Comparison of ENCODE assay signal across 19 cellular contexts in the genomic region with DNA sequence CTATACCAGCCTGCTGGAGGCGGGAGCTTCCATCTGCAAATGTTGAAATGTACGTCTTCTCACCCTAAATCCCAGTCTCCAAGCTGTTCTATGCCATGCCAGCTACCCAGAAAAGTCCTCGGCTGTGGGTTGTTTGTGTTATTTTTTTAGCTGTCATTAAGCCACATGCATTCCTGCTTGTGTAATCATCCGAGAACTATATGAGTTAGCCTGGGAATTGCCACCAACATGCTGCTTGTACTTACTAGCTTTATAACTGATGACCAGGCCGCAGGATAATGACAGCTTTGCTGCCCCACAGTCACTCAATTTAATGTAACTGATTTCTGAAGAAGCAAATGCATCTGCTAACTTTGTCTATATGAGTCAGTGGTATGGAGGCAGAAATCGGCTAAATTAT.
DNase-seq lines count a peak whose midpoint lies in the region; ATAC-seq, FAIRE-seq and TF ChIP-seq lines count a peak whose summit lies in the region.
"Had no signal": no experiment of that assay in that cellular context is flagged by ENCODE, and none has a peak within 500 bp of the region (broad histone marks: within the 10 kb centered on the region; RNA-seq: fewer than 3 reads in every experiment).

No MANE protein-coding gene starts in this region.

- H2BK120ac ChIP-seq in IMR-90 (ENCODE audit: low read depth, low read length), result no peak overlapping the region

- ATAC-seq in IMR-90 (ENCODE audit: low read depth) (peak; percentile 70), HG03520 (IDR thresholded peaks at IDR 0.05; ENCODE audit: unreplicated experiment) (no peak), GM19023 (IDR thresholded peaks at IDR 0.05; ENCODE audit: unreplicated experiment) (no peak), GM21447 (IDR thresholded peaks at IDR 0.05; ENCODE audit: unreplicated experiment) (no peak)
- ATAC-seq: Right ventricle myocardium inferior had no signal

- H3K4me3 Mint-ChIP-seq in astrocyte (ENCODE audit: unreplicated experiment), result no peak overlapping the region
- H3K4me3 Mint-ChIP-seq: activated naive CD8-positive, alpha-beta T cell treated with anti-CD3 and anti-CD28 coated beads, Interleukin-2, amount 10 ng/mL, durations not matched to agents 7 days and 5 days had no signal

- no peak overlapping the region for H2BK5ac ChIP-seq in IMR-90 (ENCODE audit: low read depth, low read length, poor library complexity, severe bottlenecking)

- no peak overlapping the region for H2AK5ac ChIP-seq in IMR-90 (ENCODE audit: low read depth, low read length)

- H4K20me1 ChIP-seq in IMR-90 (ENCODE audit: insufficient read depth, low read length) (no peaks in the 10 kb centered on the region), astrocyte (ENCODE audit: insufficient read depth, low read length) (no peaks in the 10 kb centered on the region)

- H3K9me3 ChIP-seq in IMR-90 (ENCODE audit: control insufficient read depth, insufficient read depth, low read length) (no peaks in the 10 kb centered on the region), astrocyte (ENCODE audit: insufficient read depth, low read depth, low read length) (no peaks in the 10 kb centered on the region), tibial artery (no peaks in the 10 kb centered on the region)

- H3K4me1 ChIP-seq in IMR-90 (ENCODE audit: control insufficient read depth, insufficient read depth, low read length) (no peaks in the 10 kb centered on the region), astrocyte (ENCODE audit: insufficient read depth, low read length) (peaks cover 5% of the 10 kb centered on the region), tibial artery (no peaks in the 10 kb centered on the region)

- no peak overlapping the region for H4K5ac ChIP-seq in IMR-90 (ENCODE audit: low read depth, low read length)

- no peak overlapping the region for H4K8ac ChIP-seq in IMR-90 (ENCODE audit: low read depth in 2 of 2, low read length in 2 of 2)

- H3K79me2 ChIP-seq in astrocyte (ENCODE audit: insufficient read depth, low read length), result no peaks in the 10 kb centered on the region

- no peaks in the 10 kb centered on the region; the same call in 1 of the 2 replicates for H3K9me1 ChIP-seq in IMR-90 (ENCODE audit: insufficient read depth, low read length)

- BruUV-seq in IMR-90 (replicated peaks; lab: Mats Ljungman, UMichigan), result no TSS peak

- peaks cover 4% of the 10 kb centered on the region for H3K9me3 Mint-ChIP-seq in astrocyte (ENCODE audit: unreplicated experiment)

- no peak overlapping the region for H3K4ac ChIP-seq in IMR-90 (ENCODE audit: low read depth, low read length)

- H2BK20ac ChIP-seq in IMR-90 (ENCODE audit: low read depth, low read length), result no peak overlapping the region

- no peak overlapping the region for H2AK9ac ChIP-seq in IMR-90 (replicated peaks; ENCODE audit: low read depth, low read length, poor library complexity)

- no peak overlapping the region for H3K27ac Mint-ChIP-seq in astrocyte (ENCODE audit: unreplicated experiment)
- H3K27ac Mint-ChIP-seq: activated naive CD8-positive, alpha-beta T cell treated with anti-CD3 and anti-CD28 coated beads, Interleukin-2, amount 10 ng/mL, durations not matched to agents 7 days and 5 days had no signal

- H3K4me3 ChIP-seq in IMR-90 (ENCODE audit: insufficient read depth, low read depth, low read length) (no peak overlapping the region), astrocyte (ENCODE audit: insufficient read depth, low read depth, low read length) (no peak overlapping the region), tibial artery (no peak overlapping the region)

- H3K56ac ChIP-seq in IMR-90 (ENCODE audit: extremely low read depth, insufficient read depth, low read length), result no peak overlapping the region

- no peak for TF ChIP-seq RAD21 in IMR-90 (IDR thresholded peaks at IDR 0.05; ENCODE audit: low read length)

- CTCF ChIA-PET in IMR-90 (lab: Yijun Ruan, JAX), result interaction anchor here (0.5 to 1.0 kb wide), 4 partner anchors 11 to 443 kb away, joined by 4 read pairs; no protein-coding TSS in a partner anchor

- intact Hi-C loops in IMR-90 (cut with micrococcal nuclease) (no loop called here), tibial artery (cut with DNase I; ENCODE audit: low total_unique reads) (no loop called here)

- peak; percentile 86 for FAIRE-seq in astrocyte (lab: Jason Lieb, UNC)
- FAIRE-seq: endothelial cell of umbilical vein, small intestine, urothelium cell line had no signal

- no peak for TF ChIP-seq POLR2A in IMR-90 (IDR thresholded peaks at IDR 0.05; ENCODE audit: low read depth, low read length)

- H3K14ac ChIP-seq in IMR-90 (replicated peaks; ENCODE audit: low read depth, low read length), result no peak overlapping the region

- no peak overlapping the region for H3K18ac ChIP-seq in IMR-90 (ENCODE audit: low read depth, low read length)

- in situ Hi-C loops in IMR-90 (cut with MboI; ENCODE audit: low sequenced_read_pairs), result no loop called here

- POLR2A ChIA-PET in IMR-90 (lab: Charles Lee; ENCODE audit: unreplicated experiment), result no interaction called here

- peaks cover 3% of the 10 kb centered on the region for H3K4me1 Mint-ChIP-seq in astrocyte (ENCODE audit: low read depth, unreplicated experiment)
- H3K4me1 Mint-ChIP-seq: activated naive CD8-positive, alpha-beta T cell treated with anti-CD3 and anti-CD28 coated beads, Interleukin-2, amount 10 ng/mL, durations not matched to agents 7 days and 5 days had no signal

- H3K36me3 Mint-ChIP-seq in astrocyte (ENCODE audit: low read depth, unreplicated experiment), result no peaks in the 10 kb centered on the region
- H3K36me3 Mint-ChIP-seq: activated naive CD8-positive, alpha-beta T cell treated with anti-CD3 and anti-CD28 coated beads, Interleukin-2, amount 10 ng/mL, durations not matched to agents 7 days and 5 days had no signal

- no peak for TF ChIP-seq CTCF in IMR-90 (conservative IDR thresholded peaks at IDR 0.05; ENCODE audit: low read depth, low read length)
- TF ChIP-seq CTCF in astrocyte (IDR thresholded peaks at IDR 0.05; ENCODE audit: insufficient read depth, low read depth, low read length), result no peak
- TF ChIP-seq CTCF in tibial artery (IDR thresholded peaks at IDR 0.05), result no peak

- no peak overlapping the region for H2BK15ac ChIP-seq in IMR-90 (ENCODE audit: low read depth, low read length)

- H3K27ac ChIP-seq in IMR-90 (ENCODE audit: insufficient read depth, low read length) (no peak overlapping the region), astrocyte (ENCODE audit: low read depth, low read length) (no peak overlapping the region), tibial artery (no peak overlapping the region)

- H3K23ac ChIP-seq in IMR-90 (ENCODE audit: low read depth, low read length), result no peak overlapping the region

- no peaks in the 10 kb centered on the region for H3K79me1 ChIP-seq in IMR-90 (ENCODE audit: low read depth in 1 of 2, low read length in 2 of 2)

- peak; percentile 31 for DNase-seq in AG08396 (ENCODE audit: low spot score)
- DNase-seq in IMR-90, result peak; percentile 47
- DNase-seq in astrocyte (ENCODE audit: low read depth), result peak; percentile 70
- DNase-seq in iris pigment epithelial cell (ENCODE audit: low read depth), result peak; percentile 24
- no peak for DNase-seq in tibial artery
- DNase-seq: activated CD4-positive, alpha-beta T cell treated with anti-CD3 and anti-CD28 coated beads, Interleukin-2, amount 50 U/mL, for 1 hour; activated naive CD8-positive, alpha-beta T cell treated with anti-CD3 and anti-CD28 coated beads, Interleukin-2, amount 10 ng/mL, durations not matched to agents 7 days and 5 days; activated T-cell treated with anti-CD3 and anti-CD28 coated beads, Interleukin-2, amount 50 U/mL, for 48 hours; cerebellar nuclear complex; kidney glomerular epithelial cell; NCI-H1048; small intestine; stimulated activated naive CD4-positive, alpha-beta T cell had no signal

- H3K36me3 ChIP-seq in IMR-90 (ENCODE audit: control insufficient read depth, insufficient read depth, low read length) (no peaks in the 10 kb centered on the region), astrocyte (ENCODE audit: insufficient read depth, low read length) (no peaks in the 10 kb centered on the region), tibial artery (no peaks in the 10 kb centered on the region)

- H3K27me3 ChIP-seq in IMR-90 (ENCODE audit: control insufficient read depth, insufficient read depth, low read length) (no peaks in the 10 kb centered on the region), astrocyte (ENCODE audit: insufficient read depth, low read length) (no peaks in the 10 kb centered on the region), tibial artery (no peaks in the 10 kb centered on the region)

- no CpG with 5 or more reads among the region's 6 CpGs for WGBS in IMR-90 (ENCODE audit: extremely low coverage in 2 of 2, insufficient read length in 1 of 2), 2 experiments

- H3K27me3 Mint-ChIP-seq in astrocyte (ENCODE audit: low read depth, unreplicated experiment), result peaks cover 14% of the 10 kb centered on the region
- H3K27me3 Mint-ChIP-seq: activated naive CD8-positive, alpha-beta T cell treated with anti-CD3 and anti-CD28 coated beads, Interleukin-2, amount 10 ng/mL, durations not matched to agents 7 days and 5 days had no signal

- no peak overlapping the region for H4K91ac ChIP-seq in IMR-90 (ENCODE audit: insufficient read depth, low read depth, low read length)

- no peak overlapping the region for H2AFZ ChIP-seq in IMR-90 (replicated peaks; ENCODE audit: low read length, poor library complexity)
- no peak overlapping the region for H2AFZ ChIP-seq in astrocyte (ENCODE audit: low read depth, low read length)

- H3K9ac ChIP-seq in IMR-90 (ENCODE audit: low read depth, low read length) (no peak overlapping the region), astrocyte (ENCODE audit: low read length) (no peak overlapping the region)

- dilution Hi-C loops in IMR-90 (cut with HindIII; ENCODE audit: low sequenced_read_pairs, unreplicated experiment), result no loop called here

- H3K4me2 ChIP-seq in IMR-90 (ENCODE audit: low read depth, low read length) (no peak overlapping the region), astrocyte (ENCODE audit: low read length) (no peak overlapping the region)

TF ChIP-seq in IMR-90, 13 proteins besides CTCF, POLR2A, EP300 and RAD21 (continues in another document):
- TF ChIP-seq MXI1 (IDR thresholded peaks at IDR 0.05; ENCODE audit: borderline replicate concordance, low read depth, low read length) (no peak), MAFK (IDR thresholded peaks at IDR 0.05; ENCODE audit: low read depth, low read length) (no peak), RCOR1 (IDR thresholded peaks at IDR 0.05; ENCODE audit: insufficient replicate concordance, low read length) (no peak), NFE2L2 (IDR thresholded peaks at IDR 0.05; ENCODE audit: low read depth, low read length) (no peak), MAZ (IDR thresholded peaks at IDR 0.05; ENCODE audit: borderline replicate concordance, low read depth, low read length) (no peak), CHD1 (IDR thresholded peaks at IDR 0.05; ENCODE audit: low read depth, low read length) (no peak), SMC3 (IDR thresholded peaks at IDR 0.05; ENCODE audit: low read depth, low read length) (no peak), CEBPB (IDR thresholded peaks at IDR 0.05; ENCODE audit: low read depth, low read length) (no peak), FOS (IDR thresholded peaks at IDR 0.05; ENCODE audit: low read depth, low read length) (no peak), BHLHE40 (IDR thresholded peaks at IDR 0.05; ENCODE audit: low read depth, low read length) (no peak), RFX5 (IDR thresholded peaks at IDR 0.05; ENCODE audit: low read depth, low read length) (no peak)

Comparison
In these comparisons a context has a peak if more than half of its experiments do, and no peak if none do; other contexts are left out.
1. DNase-seq: peak in AG08396 (single experiment), IMR-90 (single experiment), astrocyte (single experiment) and iris pigment epithelial cell (single experiment); none in tibial artery (0 of 2).